In the genomic region with DNA sequence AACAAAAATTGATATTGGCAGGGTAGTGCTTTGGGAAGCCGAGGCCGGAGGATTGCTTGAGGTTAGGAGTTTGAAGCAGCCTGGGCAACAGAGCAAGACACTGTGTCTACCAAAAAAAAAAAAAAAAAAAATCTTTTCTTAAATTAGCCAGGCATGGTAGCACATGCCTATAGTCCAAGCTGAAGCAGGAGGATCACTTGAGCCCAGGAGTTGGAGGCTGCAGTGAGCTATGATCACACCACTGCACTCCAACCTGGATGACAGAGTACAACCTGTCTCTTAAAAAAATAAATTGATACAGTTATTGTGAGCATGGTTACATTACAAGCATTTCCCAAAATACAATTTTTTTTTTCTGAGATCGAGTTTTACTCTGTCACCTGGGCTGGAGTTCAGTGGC, we compare ENCODE assay signal across 23 cellular contexts. TPM values are rescaled to one million over a fixed set of nuclear protein-coding genes. Genes with fewer than 3 reads are reported as not detected.
DNase-seq lines count a peak whose midpoint lies in the region; ATAC-seq and TF ChIP-seq lines count a peak whose summit lies in the region.
"Had no signal": no experiment of that assay in that cellular context is flagged by ENCODE, and none has a peak within 500 bp of the region (broad histone marks: within the 10 kb centered on the region; RNA-seq: fewer than 3 reads in every experiment).

No MANE protein-coding gene starts in this region.

- DNase-seq in osteocyte (ENCODE audit: extremely low spot score, unreplicated experiment) (peak; percentile 19), thyroid gland (peak; percentile 79 to 80), HT-29 (ENCODE audit: low spot score) (no peak), germinal center (ENCODE audit: low spot score) (no peak), AG08396 (ENCODE audit: low spot score) (no peak)
- no peak for DNase-seq in activated T-helper 2 cell treated with anti-CD3 and anti-CD28 coated beads, Interferon-gamma antibody, Interleukin-2, Interleukin-4, amounts not matched to agents 10 μg/mL and 5 μg/mL and 100 μg/mL, durations not matched to agents 14 hours and 24 hours and 36 hours (ENCODE audit: low spot score)
- DNase-seq: DMS153, DND-41, H9, HFFc6, MM.1S, NCI-H2029, NCI-H446, NCI-H524 treated with DMSO at 0.1 percent for 48 hours, NCI-H774, SK-N-SH had no signal

- H3K4me3 Mint-ChIP-seq in osteocyte (ENCODE audit: unreplicated experiment), result no peak overlapping the region
- no peak overlapping the region for H3K4me3 Mint-ChIP-seq in activated T-helper 2 cell treated with anti-CD3 and anti-CD28 coated beads, Interferon-gamma antibody, Interleukin-2, Interleukin-4, amounts not matched to agents 10 μg/mL and 5 μg/mL and 100 μg/mL, durations not matched to agents 14 hours and 24 hours and 36 hours (ENCODE audit: low read depth)
- H3K4me3 Mint-ChIP-seq: B cell, H9, HFFc6, IgD-negative memory B cell had no signal

- TF ChIP-seq POLR2A in gastroesophageal sphincter (IDR thresholded peaks at IDR 0.05) (no peak), thyroid gland (IDR thresholded peaks at IDR 0.05) (peak in 1 of 2 donors; percentile 26)

- POLR2A ChIA-PET in HEK293 (lab: Yijun Ruan, JAX), result no interaction called here

- no peak for TF ChIP-seq EP300 in gastroesophageal sphincter (IDR thresholded peaks at IDR 0.05)

- no peak for ATAC-seq in gastroesophageal sphincter
- ATAC-seq: A549 had no signal

- intact Hi-C loops in thyroid gland (cut with DNase I), result no loop called here
- intact Hi-C loops in activated T-helper 2 cell treated with anti-CD3 and anti-CD28 coated beads, Interferon-gamma antibody, Interleukin-2, Interleukin-4, amounts not matched to agents 10 μg/mL and 5 μg/mL and 100 μg/mL, durations not matched to agents 14 hours and 24 hours and 36 hours (cut with micrococcal nuclease), result no loop called here

- H3K4me3 ChIP-seq in HEK293 (ENCODE audit: low read depth, low read length), result no peak overlapping the region
- no peak overlapping the region for H3K4me3 ChIP-seq in gastroesophageal sphincter
- no peak overlapping the region for H3K4me3 ChIP-seq in thyroid gland (replicated peaks in 1 of 3)
- H3K4me3 ChIP-seq: A549 had no signal

- H3K4me1 ChIP-seq in HEK293 (ENCODE audit: control insufficient read depth, insufficient read depth, low read length) (peaks cover 11% of the 10 kb centered on the region), gastroesophageal sphincter (peaks cover 13 to 74% (median 20%) of the 10 kb centered on the region in 3 donors), thyroid gland (peaks cover 33 to 58% of the 10 kb centered on the region in 2 donors)

- peaks cover 19% of the 10 kb centered on the region for H3K4me1 Mint-ChIP-seq in osteocyte (ENCODE audit: unreplicated experiment)
- peaks cover 9% of the 10 kb centered on the region for H3K4me1 Mint-ChIP-seq in activated T-helper 2 cell treated with anti-CD3 and anti-CD28 coated beads, Interferon-gamma antibody, Interleukin-2, Interleukin-4, amounts not matched to agents 10 μg/mL and 5 μg/mL and 100 μg/mL, durations not matched to agents 14 hours and 24 hours and 36 hours (ENCODE audit: low read depth)
- H3K4me1 Mint-ChIP-seq: B cell had no signal

- peaks cover 12% of the 10 kb centered on the region for H3K36me3 Mint-ChIP-seq in osteocyte (ENCODE audit: unreplicated experiment)
- H3K36me3 Mint-ChIP-seq in activated T-helper 2 cell treated with anti-CD3 and anti-CD28 coated beads, Interferon-gamma antibody, Interleukin-2, Interleukin-4, amounts not matched to agents 10 μg/mL and 5 μg/mL and 100 μg/mL, durations not matched to agents 14 hours and 24 hours and 36 hours (ENCODE audit: low read depth), result no peaks in the 10 kb centered on the region
- H3K36me3 Mint-ChIP-seq: IgD-negative memory B cell had no signal

- H3K27me3 ChIP-seq in gastroesophageal sphincter (no peaks in the 10 kb centered on the region), thyroid gland (no peaks in the 10 kb centered on the region)

- 15 to 71% methylated on average over 3 of the region's 3 CpGs for WGBS in gastroesophageal sphincter (ENCODE audit: low coverage in 1 of 2), 2 donors
- WGBS in thyroid gland, 2 donors, result 40 to 43% methylated on average over 3 of the region's 3 CpGs

- no peaks in the 10 kb centered on the region for H3K9me3 ChIP-seq in HEK293 (ENCODE audit: control insufficient read depth, insufficient read depth, low read depth, low read length)
- no peaks in the 10 kb centered on the region for H3K9me3 ChIP-seq in gastroesophageal sphincter
- H3K9me3 ChIP-seq in thyroid gland, result no peaks in the 10 kb centered on the region
- H3K9me3 ChIP-seq: A549, SK-N-SH had no signal

- no peak overlapping the region for H3K27ac ChIP-seq in HEK293 (ENCODE audit: extremely low read depth, low read depth, low read length)
- peak overlapping the region in 3 of 4 donors; percentile 71 to 84 (median 76) for H3K27ac ChIP-seq in gastroesophageal sphincter
- peak overlapping the region; percentile 79 to 97 (median 90) for H3K27ac ChIP-seq in thyroid gland
- H3K27ac ChIP-seq: A549, C4-2B, KMS-11 had no signal

- CTCF ChIA-PET in HEK293 (lab: Yijun Ruan, JAX), result no interaction called here

- H3K36me3 ChIP-seq in HEK293 (ENCODE audit: control insufficient read depth in 2 of 2, insufficient read depth in 1 of 2, low read length in 2 of 2) (no peaks in the 10 kb centered on the region), gastroesophageal sphincter (no peaks in the 10 kb centered on the region), thyroid gland (no peaks in the 10 kb centered on the region)

- no peak overlapping the region for H3K27ac Mint-ChIP-seq in osteocyte (ENCODE audit: unreplicated experiment)
- H3K27ac Mint-ChIP-seq in activated T-helper 2 cell treated with anti-CD3 and anti-CD28 coated beads, Interferon-gamma antibody, Interleukin-2, Interleukin-4, amounts not matched to agents 10 μg/mL and 5 μg/mL and 100 μg/mL, durations not matched to agents 14 hours and 24 hours and 36 hours, result no peak overlapping the region
- H3K27ac Mint-ChIP-seq: B cell, HFFc6, IgD-negative memory B cell had no signal

- TF ChIP-seq CTCF in HEK293 (tag by site-specific recombination; IDR thresholded peaks at IDR 0.05) (no peak), gastroesophageal sphincter (IDR thresholded peaks at IDR 0.05) (no peak), osteocyte (IDR thresholded peaks at IDR 0.05) (no peak), thyroid gland (IDR thresholded peaks at IDR 0.05) (no peak)

- H3K9me3 Mint-ChIP-seq in osteocyte (ENCODE audit: unreplicated experiment), result no peaks in the 10 kb centered on the region
- H3K9me3 Mint-ChIP-seq in activated T-helper 2 cell treated with anti-CD3 and anti-CD28 coated beads, Interferon-gamma antibody, Interleukin-2, Interleukin-4, amounts not matched to agents 10 μg/mL and 5 μg/mL and 100 μg/mL, durations not matched to agents 14 hours and 24 hours and 36 hours, result no peaks in the 10 kb centered on the region
- H3K9me3 Mint-ChIP-seq: HFFc6, IgD-negative memory B cell had no signal

- H3K27me3 Mint-ChIP-seq in osteocyte (ENCODE audit: unreplicated experiment), result no peaks in the 10 kb centered on the region
- H3K27me3 Mint-ChIP-seq in activated T-helper 2 cell treated with anti-CD3 and anti-CD28 coated beads, Interferon-gamma antibody, Interleukin-2, Interleukin-4, amounts not matched to agents 10 μg/mL and 5 μg/mL and 100 μg/mL, durations not matched to agents 14 hours and 24 hours and 36 hours (ENCODE audit: low read depth), result peaks cover 2% of the 10 kb centered on the region
- H3K27me3 Mint-ChIP-seq: B cell, IgD-negative memory B cell had no signal

TF ChIP-seq in HEK293, 187 proteins besides CTCF, POLR2A, EP300 and RAD21:
- TF ChIP-seq, protein P1, sequence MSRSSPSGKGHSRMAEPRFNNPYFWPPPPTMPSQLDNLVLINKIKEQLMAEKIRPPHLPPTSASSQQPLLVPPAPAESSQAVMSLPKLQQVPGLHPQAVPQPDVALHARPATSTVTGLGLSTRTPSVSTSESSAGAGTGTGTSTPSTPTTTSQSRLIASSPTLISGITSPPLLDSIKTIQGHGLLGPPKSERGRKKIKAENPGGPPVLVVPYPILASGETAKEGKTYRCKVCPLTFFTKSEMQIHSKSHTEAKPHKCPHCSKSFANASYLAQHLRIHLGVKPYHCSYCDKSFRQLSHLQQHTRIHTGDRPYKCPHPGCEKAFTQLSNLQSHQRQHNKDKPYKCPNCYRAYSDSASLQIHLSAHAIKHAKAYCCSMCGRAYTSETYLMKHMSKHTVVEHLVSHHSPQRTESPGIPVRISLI (tag by site-specific recombination; IDR thresholded peaks at IDR 0.05), result peak; percentile 53; the same call in 1 of the 2 replicates
- TF ChIP-seq, protein P2, sequence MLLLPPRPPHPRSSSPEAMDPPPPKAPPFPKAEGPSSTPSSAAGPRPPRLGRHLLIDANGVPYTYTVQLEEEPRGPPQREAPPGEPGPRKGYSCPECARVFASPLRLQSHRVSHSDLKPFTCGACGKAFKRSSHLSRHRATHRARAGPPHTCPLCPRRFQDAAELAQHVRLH (tag by site-specific recombination; IDR thresholded peaks at IDR 0.05), result no peak

RNA-seq across cellular contexts. Expression of a gene that starts 59.4 kb away (rescaled TPM):
- 1,000 to 10,000 TPM in 2 of 4 donors, 100 to 1,000 TPM in 2; 585 to 1,262 (median 942) TPM for total RNA-seq in gastroesophageal sphincter
- 257 and 258 TPM in 2 replicates for total RNA-seq in osteocyte
- 100 to 1,000 TPM in 2 of 4 donors, 10 to 100 TPM in 2; 59.9 to 211 (median 134) TPM for total RNA-seq in thyroid gland
- total RNA-seq in activated T-helper 2 cell treated with anti-CD3 and anti-CD28 coated beads, Interferon-gamma antibody, Interleukin-2, Interleukin-4, amounts not matched to agents 10 μg/mL and 5 μg/mL and 100 μg/mL, durations not matched to agents 14 hours and 24 hours and 36 hours, result 9.8 and 16.5 TPM in 2 replicates
- total RNA-seq in HT-29 (2014; rRNA removed; shearing (Covaris generic)), result 5.7 and 6.0 TPM in 2 replicates

Comparison
In these comparisons a context has a peak if more than half of its experiments do, and no peak if none do; other contexts are left out.
1. DNase-seq: peak in osteocyte (single experiment) and thyroid gland (2 of 2); none in activated T-helper 2 cell treated with anti-CD3 and anti-CD28 coated beads, Interferon-gamma antibody, Interleukin-2, Interleukin-4, amounts not matched to agents 10 μg/mL and 5 μg/mL and 100 μg/mL, durations not matched to agents 14 hours and 24 hours and 36 hours (single experiment), HT-29 (single experiment), germinal center (single experiment) and AG08396 (single experiment).